In genomic region chr9:94178927-94179326, GRCh38 we compare ENCODE assay signal across 13 cellular contexts.
DNase-seq lines count a peak whose midpoint lies in the region; ATAC-seq, FAIRE-seq and TF ChIP-seq lines count a peak whose summit lies in the region.
"Had no signal": no experiment of that assay in that cellular context is flagged by ENCODE, and none has a peak within 500 bp of the region (broad histone marks: within the 10 kb centered on the region; RNA-seq: fewer than 3 reads in every experiment).

No MANE protein-coding gene starts in this region.

- peaks cover 66% of the 10 kb centered on the region for H3F3A ChIP-seq in PC-9 (ENCODE audit: insufficient read depth, low read depth)

- H3K4me3 ChIP-seq in PC-9, result no peak overlapping the region
- H3K4me3 ChIP-seq: BLaER1 had no signal

- no peaks in the 10 kb centered on the region for H3K9me2 ChIP-seq in PC-9 (ENCODE audit: insufficient read depth)

- H3K27me3 ChIP-seq in CD4-positive, alpha-beta T cell (ENCODE audit: control insufficient read depth, insufficient read depth, low read length), result no peaks in the 10 kb centered on the region
- no peaks in the 10 kb centered on the region for H3K27me3 ChIP-seq in PC-9 (ENCODE audit: insufficient read depth, low read depth)
- H3K27me3 ChIP-seq: BLaER1 had no signal

- TF ChIP-seq CTCF in CD4-positive, alpha-beta T cell (IDR thresholded peaks at IDR 0.05), result no peak
- no peak for TF ChIP-seq CTCF in PC-9 (conservative IDR thresholded peaks at IDR 0.05)

- H3K4me3 Mint-ChIP-seq in CD4-positive, alpha-beta T cell, result no peak overlapping the region
- no peak overlapping the region for H3K4me3 Mint-ChIP-seq in T-helper 1 cell treated with Interleukin-12 subunit alpha and Interleukin-12 subunit beta and Interleukin-4 antibody, amounts not matched to agents 30 μg/mL and 1 μg/mL, for 36 hours
- H3K4me3 Mint-ChIP-seq: activated naive CD8-positive, alpha-beta T cell treated with anti-CD3 and anti-CD28 coated beads, Interleukin-2, amount 10 ng/mL, durations not matched to agents 7 days and 5 days had no signal

- H3K36me3 Mint-ChIP-seq in CD4-positive, alpha-beta T cell (ENCODE audit: low read depth), result peaks cover 65% of the 10 kb centered on the region
- peaks cover 38% of the 10 kb centered on the region for H3K36me3 Mint-ChIP-seq in T-helper 1 cell treated with Interleukin-12 subunit alpha and Interleukin-12 subunit beta and Interleukin-4 antibody, amounts not matched to agents 30 μg/mL and 1 μg/mL, for 36 hours (ENCODE audit: low read depth)

- peaks cover 74% of the 10 kb centered on the region for H3K4me1 Mint-ChIP-seq in CD4-positive, alpha-beta T cell (ENCODE audit: low read depth)
- H3K4me1 Mint-ChIP-seq in T-helper 1 cell treated with Interleukin-12 subunit alpha and Interleukin-12 subunit beta and Interleukin-4 antibody, amounts not matched to agents 30 μg/mL and 1 μg/mL, for 36 hours (ENCODE audit: low read depth), result peaks cover 40% of the 10 kb centered on the region

- H3K36me3 ChIP-seq in PC-9 (ENCODE audit: low read depth), result peaks cover 42% of the 10 kb centered on the region

- intact Hi-C loops in CD4-positive, alpha-beta T cell (cut with DNase I, micrococcal nuclease), result no loop called here
- intact Hi-C loops in PC-9 (cut with micrococcal nuclease; ENCODE audit: unreplicated experiment), result no loop called here

- H3K9me3 Mint-ChIP-seq in CD4-positive, alpha-beta T cell, result no peaks in the 10 kb centered on the region
- H3K9me3 Mint-ChIP-seq in T-helper 1 cell treated with Interleukin-12 subunit alpha and Interleukin-12 subunit beta and Interleukin-4 antibody, amounts not matched to agents 30 μg/mL and 1 μg/mL, for 36 hours, result no peaks in the 10 kb centered on the region
- H3K9me3 Mint-ChIP-seq: activated naive CD8-positive, alpha-beta T cell treated with anti-CD3 and anti-CD28 coated beads, Interleukin-2, amount 10 ng/mL, durations not matched to agents 7 days and 5 days had no signal

- peaks cover 77% of the 10 kb centered on the region for H3K79me2 ChIP-seq in PC-9 (ENCODE audit: low read depth)

- POLR2A ChIA-PET in CD4-positive, alpha-beta T cell (lab: Charles Lee), result no interaction called here
- POLR2A ChIA-PET in PC-9 (lab: Charles Lee; ENCODE audit: unreplicated experiment), result no interaction called here

- H3K27ac ChIP-seq in CD4-positive, alpha-beta T cell (ENCODE audit: low read depth, low read length), result peak overlapping the region; percentile 8
- no peak overlapping the region for H3K27ac ChIP-seq in PC-9
- H3K27ac ChIP-seq: BLaER1 had no signal

- H3K9me3 ChIP-seq in CD4-positive, alpha-beta T cell (ENCODE audit: control insufficient read depth, low read length), result no peaks in the 10 kb centered on the region
- H3K9me3 ChIP-seq in PC-9 (ENCODE audit: insufficient read depth, low read depth), result no peaks in the 10 kb centered on the region
- H3K9me3 ChIP-seq: BLaER1 had no signal

- H3K4me1 ChIP-seq in PC-9 (replicated peaks; ENCODE audit: insufficient read depth), result no peaks in the 10 kb centered on the region

- FAIRE-seq in HTR-8/SVneo (lab: Jason Lieb, UNC), result no peak

- H4K20me1 ChIP-seq in PC-9 (ENCODE audit: insufficient read depth), result peaks cover 81% of the 10 kb centered on the region

- no peak for ATAC-seq in CD4-positive, alpha-beta T cell (ENCODE audit: poor library complexity)
- ATAC-seq in GM18907 (IDR thresholded peaks at IDR 0.05; ENCODE audit: unreplicated experiment), result peak; percentile 50
- ATAC-seq in HG02798 (IDR thresholded peaks at IDR 0.05; ENCODE audit: poor library complexity, unreplicated experiment), result peak; percentile 78

- BruUV-seq in PC-9 (replicated peaks; lab: Mats Ljungman, UMichigan), result no TSS peak

- CTCF ChIA-PET in CD4-positive, alpha-beta T cell (lab: Charles Lee), result no interaction called here
- CTCF ChIA-PET in PC-9 (lab: Charles Lee), result no interaction called here

- H2AFZ ChIP-seq in PC-9, result no peak overlapping the region

- H3K27ac Mint-ChIP-seq in CD4-positive, alpha-beta T cell, result peak overlapping the region; percentile 98
- H3K27ac Mint-ChIP-seq in T-helper 1 cell treated with Interleukin-12 subunit alpha and Interleukin-12 subunit beta and Interleukin-4 antibody, amounts not matched to agents 30 μg/mL and 1 μg/mL, for 36 hours, result peak overlapping the region; percentile 13
- H3K27ac Mint-ChIP-seq: activated naive CD8-positive, alpha-beta T cell treated with anti-CD3 and anti-CD28 coated beads, Interleukin-2, amount 10 ng/mL, durations not matched to agents 7 days and 5 days had no signal

- H3K4me2 ChIP-seq in PC-9, result no peak overlapping the region
- H3K4me2 ChIP-seq: BLaER1 had no signal

- no peak for DNase-seq in CD4-positive, alpha-beta T cell
- no peak for DNase-seq in stimulated activated naive CD4-positive, alpha-beta T cell (lab: John Stamatoyannopoulos, UW)
- no peak for DNase-seq in HTR-8/SVneo (ENCODE audit: insufficient read length, low spot score)
- DNase-seq in PC-9, result no peak
- no peak for DNase-seq in T-helper 9 cell
- DNase-seq: activated naive CD8-positive, alpha-beta T cell treated with anti-CD3 and anti-CD28 coated beads, Interleukin-2, amount 10 ng/mL, durations not matched to agents 7 days and 5 days; islet precursor cell; NCI-H510A treated with DMSO at 0.1 percent for 48 hours; T1000 had no signal

- no peaks in the 10 kb centered on the region for H3K27me3 Mint-ChIP-seq in CD4-positive, alpha-beta T cell
- no peaks in the 10 kb centered on the region for H3K27me3 Mint-ChIP-seq in T-helper 1 cell treated with Interleukin-12 subunit alpha and Interleukin-12 subunit beta and Interleukin-4 antibody, amounts not matched to agents 30 μg/mL and 1 μg/mL, for 36 hours (ENCODE audit: low read depth)
- H3K27me3 Mint-ChIP-seq: activated naive CD8-positive, alpha-beta T cell treated with anti-CD3 and anti-CD28 coated beads, Interleukin-2, amount 10 ng/mL, durations not matched to agents 7 days and 5 days had no signal
